ENCODE assay signal across 37 cellular contexts in genomic region chr9:98732091-98732490, GRCh38. TPM values are rescaled to one million over a fixed set of nuclear protein-coding genes. Genes with fewer than 3 reads are reported as not detected.
"Had no signal": no experiment of that assay in that cellular context is flagged by ENCODE, and none has a peak within 500 bp of the region (broad histone marks: within the 10 kb centered on the region; RNA-seq: fewer than 3 reads in every experiment).

No MANE protein-coding gene starts in this region.

- H3K4me3 ChIP-seq: ascending aorta, cardiac muscle cell had no signal

- H3K4me1 Mint-ChIP-seq: activated CD4-positive, alpha-beta memory T cell treated with anti-CD3 and anti-CD28 coated beads, Interleukin-2, amount 10 ng/mL, durations not matched to agents 7 days and 5 days; activated CD4-positive, alpha-beta T cell treated with anti-CD3 and anti-CD28 coated beads for 36 hours; activated CD4-positive, alpha-beta T cell treated with anti-CD3 and anti-CD28 coated beads, Interleukin-2, amount 10 ng/mL, durations not matched to agents 7 days and 5 days; activated naive CD4-positive, alpha-beta T cell treated with anti-CD3 and anti-CD28 coated beads, Interleukin-2, amount 10 ng/mL, durations not matched to agents 7 days and 5 days; activated naive CD4-positive, alpha-beta T cell treated with anti-CD3 and anti-CD28 coated beads, Interleukin-2, amount 50 U/mL, for 24 hours; activated naive CD8-positive, alpha-beta T cell treated with anti-CD3 and anti-CD28 coated beads, Interleukin-2, amount 10 ng/mL, durations not matched to agents 7 days and 5 days; activated naive CD8-positive, alpha-beta T cell treated with anti-CD3 and anti-CD28 coated beads, Interleukin-2, amount 50 U/mL, for 24 hours; central memory CD8-positive, alpha-beta T cell had no signal

- ATAC-seq: activated CD4-positive, alpha-beta T cell treated with anti-CD3 and anti-CD28 coated beads for 36 hours; activated CD4-positive, CD25-positive, alpha-beta regulatory T cell treated with anti-CD3 and anti-CD28 coated beads, Interleukin-2, amount 50 U/mL, for 24 hours; activated naive CD8-positive, alpha-beta T cell treated with anti-CD3 and anti-CD28 coated beads, Interleukin-2, amount 50 U/mL, for 24 hours had no signal

- H3K27me3 Mint-ChIP-seq: activated CD4-positive, alpha-beta T cell treated with anti-CD3 and anti-CD28 coated beads, Interleukin-2, amount 10 ng/mL, durations not matched to agents 7 days and 5 days; activated naive CD4-positive, alpha-beta T cell treated with anti-CD3 and anti-CD28 coated beads, Interleukin-2, amount 50 U/mL, for 24 hours; activated naive CD8-positive, alpha-beta T cell; activated naive CD8-positive, alpha-beta T cell treated with anti-CD3 and anti-CD28 coated beads, Interleukin-2, amount 10 ng/mL, durations not matched to agents 7 days and 5 days; activated naive CD8-positive, alpha-beta T cell treated with anti-CD3 and anti-CD28 coated beads, Interleukin-2, amount 50 U/mL, for 24 hours; brain had no signal

- DNase-seq: activated CD4-positive, alpha-beta memory T cell treated with anti-CD3 and anti-CD28 coated beads, Interleukin-2, amount 10 ng/mL, durations not matched to agents 7 days and 5 days; activated CD4-positive, alpha-beta T cell treated with anti-CD3 and anti-CD28 coated beads for 1 hour; activated CD4-positive, alpha-beta T cell treated with anti-CD3 and anti-CD28 coated beads for 36 hours; activated CD4-positive, alpha-beta T cell treated with anti-CD3 and anti-CD28 coated beads for 48 hours; activated CD4-positive, alpha-beta T cell treated with anti-CD3 and anti-CD28 coated beads, Interleukin-2, amount 10 ng/mL, durations not matched to agents 7 days and 5 days; activated CD4-positive, alpha-beta T cell treated with anti-CD3 and anti-CD28 coated beads, Interleukin-2, amount 50 U/mL, for 48 hours; activated CD4-positive, CD25-positive, alpha-beta regulatory T cell; activated CD8-positive, alpha-beta memory T cell treated with anti-CD3 and anti-CD28 coated beads, Interleukin-2, amount 50 U/mL, for 4 hours; activated effector memory CD4-positive, alpha-beta T cell treated with Interleukin-2 at 50 U/mL for 16 hours; activated gamma-delta T cell; activated naive CD4-positive, alpha-beta T cell treated with anti-CD3 and anti-CD28 coated beads, Interleukin-2, amount 10 ng/mL, durations not matched to agents 7 days and 5 days; activated naive CD4-positive, alpha-beta T cell treated with Interleukin-2 at 50 U/mL for 16 hours; activated naive CD8-positive, alpha-beta T cell treated with anti-CD3 and anti-CD28 coated beads, Interleukin-2, amount 10 ng/mL, durations not matched to agents 7 days and 5 days; activated naive CD8-positive, alpha-beta T cell treated with anti-CD3 and anti-CD28 coated beads, Interleukin-2, amount 50 U/mL, for 24 hours; activated T-cell treated with anti-CD3 and anti-CD28 coated beads for 4 hours; activated T-cell treated with anti-CD3 and anti-CD28 coated beads, Interleukin-2, amount 50 U/mL, for 1 hour; activated T-cell treated with anti-CD3 and anti-CD28 coated beads, Interleukin-2, amount 50 U/mL, for 48 hours; amygdala; anterior cingulate cortex; cerebellar nuclear complex; T-helper 1 cell; T-helper 2 cell; T-helper 9 cell had no signal

- H3K9me3 Mint-ChIP-seq: activated CD4-positive, alpha-beta memory T cell treated with anti-CD3 and anti-CD28 coated beads, Interleukin-2, amount 10 ng/mL, durations not matched to agents 7 days and 5 days; activated CD4-positive, alpha-beta T cell treated with anti-CD3 and anti-CD28 coated beads, Interleukin-2, amount 10 ng/mL, durations not matched to agents 7 days and 5 days; activated naive CD4-positive, alpha-beta T cell treated with anti-CD3 and anti-CD28 coated beads, Interleukin-2, amount 10 ng/mL, durations not matched to agents 7 days and 5 days; activated naive CD4-positive, alpha-beta T cell treated with anti-CD3 and anti-CD28 coated beads, Interleukin-2, amount 50 U/mL, for 24 hours; activated naive CD8-positive, alpha-beta T cell treated with anti-CD3 and anti-CD28 coated beads, Interleukin-2, amount 10 ng/mL, durations not matched to agents 7 days and 5 days; activated naive CD8-positive, alpha-beta T cell treated with anti-CD3 and anti-CD28 coated beads, Interleukin-2, amount 50 U/mL, for 24 hours; activated T-helper 2 cell treated with anti-CD3 and anti-CD28 coated beads, Interferon-gamma antibody, Interleukin-2, Interleukin-4, amounts not matched to agents 10 μg/mL and 5 μg/mL and 100 μg/mL, durations not matched to agents 14 hours and 24 hours and 36 hours; brain; central memory CD8-positive, alpha-beta T cell; T-helper 1 cell treated with Interleukin-12 subunit alpha and Interleukin-12 subunit beta and Interleukin-4 antibody, amounts not matched to agents 30 μg/mL and 1 μg/mL, for 36 hours; T-helper 2 cell treated with Interferon-gamma antibody and Interleukin-4, amounts not matched to agents 5 μg/mL and 100 μg/mL, for 36 hours; WTC11 had no signal

- H3K36me3 ChIP-seq: cardiac muscle cell had no signal

- H3K9me3 ChIP-seq: ascending aorta had no signal

- H3K27ac ChIP-seq: ascending aorta, cardiac muscle cell, VCaP had no signal

- H3K27ac Mint-ChIP-seq: activated CD4-positive, alpha-beta memory T cell treated with anti-CD3 and anti-CD28 coated beads, Interleukin-2, amount 10 ng/mL, durations not matched to agents 7 days and 5 days; activated CD4-positive, alpha-beta T cell treated with anti-CD3 and anti-CD28 coated beads for 36 hours; activated CD4-positive, alpha-beta T cell treated with anti-CD3 and anti-CD28 coated beads, Interleukin-2, amount 10 ng/mL, durations not matched to agents 7 days and 5 days; activated naive CD4-positive, alpha-beta T cell treated with anti-CD3 and anti-CD28 coated beads, Interleukin-2, amount 10 ng/mL, durations not matched to agents 7 days and 5 days; activated naive CD4-positive, alpha-beta T cell treated with anti-CD3 and anti-CD28 coated beads, Interleukin-2, amount 50 U/mL, for 24 hours; activated naive CD8-positive, alpha-beta T cell; activated naive CD8-positive, alpha-beta T cell treated with anti-CD3 and anti-CD28 coated beads, Interleukin-2, amount 10 ng/mL, durations not matched to agents 7 days and 5 days; activated naive CD8-positive, alpha-beta T cell treated with anti-CD3 and anti-CD28 coated beads, Interleukin-2, amount 50 U/mL, for 24 hours; activated T-helper 2 cell treated with anti-CD3 and anti-CD28 coated beads, Interferon-gamma antibody, Interleukin-2, Interleukin-4, amounts not matched to agents 10 μg/mL and 5 μg/mL and 100 μg/mL, durations not matched to agents 14 hours and 24 hours and 36 hours; T-helper 1 cell treated with Interleukin-12 subunit alpha and Interleukin-12 subunit beta and Interleukin-4 antibody, amounts not matched to agents 30 μg/mL and 1 μg/mL, for 36 hours; T-helper 2 cell treated with Interferon-gamma antibody and Interleukin-4, amounts not matched to agents 5 μg/mL and 100 μg/mL, for 36 hours had no signal

- H3K4me3 Mint-ChIP-seq: activated CD4-positive, alpha-beta memory T cell treated with anti-CD3 and anti-CD28 coated beads, Interleukin-2, amount 10 ng/mL, durations not matched to agents 7 days and 5 days; activated CD4-positive, alpha-beta T cell treated with anti-CD3 and anti-CD28 coated beads for 36 hours; activated CD4-positive, alpha-beta T cell treated with anti-CD3 and anti-CD28 coated beads, Interleukin-2, amount 10 ng/mL, durations not matched to agents 7 days and 5 days; activated naive CD4-positive, alpha-beta T cell treated with anti-CD3 and anti-CD28 coated beads, Interleukin-2, amount 10 ng/mL, durations not matched to agents 7 days and 5 days; activated naive CD4-positive, alpha-beta T cell treated with anti-CD3 and anti-CD28 coated beads, Interleukin-2, amount 50 U/mL, for 24 hours; activated naive CD8-positive, alpha-beta T cell; activated naive CD8-positive, alpha-beta T cell treated with anti-CD3 and anti-CD28 coated beads, Interleukin-2, amount 10 ng/mL, durations not matched to agents 7 days and 5 days; activated naive CD8-positive, alpha-beta T cell treated with anti-CD3 and anti-CD28 coated beads, Interleukin-2, amount 50 U/mL, for 24 hours; brain; central memory CD8-positive, alpha-beta T cell; T-helper 1 cell treated with Interleukin-12 subunit alpha and Interleukin-12 subunit beta and Interleukin-4 antibody, amounts not matched to agents 30 μg/mL and 1 μg/mL, for 36 hours; T-helper 2 cell treated with Interferon-gamma antibody and Interleukin-4, amounts not matched to agents 5 μg/mL and 100 μg/mL, for 36 hours; WTC11 had no signal

- H3K27me3 ChIP-seq: ascending aorta, cardiac muscle cell had no signal

- H3K36me3 Mint-ChIP-seq: activated naive CD4-positive, alpha-beta T cell treated with anti-CD3 and anti-CD28 coated beads, Interleukin-2, amount 10 ng/mL, durations not matched to agents 7 days and 5 days had no signal

RNA-seq across cellular contexts. Expression of gene GABBR2, which starts 23.4 kb away (rescaled TPM):
- total RNA-seq: activated CD4-positive, alpha-beta memory T cell treated with anti-CD3 and anti-CD28 coated beads, Interleukin-2, amount 10 ng/mL, durations not matched to agents 7 days and 5 days; activated CD4-positive, alpha-beta T cell treated with anti-CD3 and anti-CD28 coated beads for 36 hours; activated CD4-positive, alpha-beta T cell treated with anti-CD3 and anti-CD28 coated beads, Interleukin-2, amount 10 ng/mL, durations not matched to agents 7 days and 5 days; activated CD8-positive, alpha-beta memory T cell treated with anti-CD3 and anti-CD28 coated beads for 36 hours; activated naive CD8-positive, alpha-beta T cell treated with anti-CD3 and anti-CD28 coated beads, Interleukin-2, amount 10 ng/mL, durations not matched to agents 7 days and 5 days; activated T-helper 2 cell treated with anti-CD3 and anti-CD28 coated beads, Interferon-gamma antibody, Interleukin-2, Interleukin-4, amounts not matched to agents 10 μg/mL and 5 μg/mL and 100 μg/mL, durations not matched to agents 14 hours and 24 hours and 36 hours; ascending aorta; bronchial epithelial cell had no signal
